Comparison of ENCODE assay signal across 8 cellular contexts in genomic region chr5:143229426-143229895, GRCh38.
DNase-seq lines count a peak whose midpoint lies in the region; ATAC-seq lines count a peak whose summit lies in the region.

No MANE protein-coding gene starts in this region.

- H3K4me1 Mint-ChIP-seq in T-helper 2 cell treated with Interferon-gamma antibody and Interleukin-4, amounts not matched to agents 5 μg/mL and 100 μg/mL, for 36 hours (ENCODE audit: low read depth), result peaks cover 48% of the 10 kb centered on the region
- H3K4me1 Mint-ChIP-seq in natural killer cell treated with Interleukin-12 subunit alpha and Interleukin-12 subunit beta and Interleukin-15 and Interleukin-18, amount 100 ng/mL, for 72 hours (ENCODE audit: low read depth in 2 of 2), result peaks cover 35 to 42% of the 10 kb centered on the region in 2 donors

- peak overlapping the region; percentile 79 for H3K4me3 Mint-ChIP-seq in T-helper 2 cell treated with Interferon-gamma antibody and Interleukin-4, amounts not matched to agents 5 μg/mL and 100 μg/mL, for 36 hours
- peak overlapping the region; percentile 64 for H3K4me3 Mint-ChIP-seq in natural killer cell treated with Interleukin-12 subunit alpha and Interleukin-12 subunit beta and Interleukin-15 and Interleukin-18, amount 100 ng/mL, for 72 hours

- peak; percentile 43 for ATAC-seq in GM19035 (IDR thresholded peaks at IDR 0.05; ENCODE audit: unreplicated experiment)
- ATAC-seq in HG02870 (IDR thresholded peaks at IDR 0.05; ENCODE audit: unreplicated experiment), result peak; percentile 32
- peak; percentile 56 to 80 for ATAC-seq in natural killer cell treated with Interleukin-12 subunit alpha and Interleukin-12 subunit beta and Interleukin-15 and Interleukin-18, amount 100 ng/mL, for 72 hours

- no peak for DNase-seq in T-helper 2 cell treated with Interferon-gamma antibody and Interleukin-4, amounts not matched to agents 5 μg/mL and 100 μg/mL, for 36 hours (ENCODE audit: low spot score)
- DNase-seq in natural killer cell treated with Interleukin-12 subunit alpha and Interleukin-12 subunit beta and Interleukin-15 and Interleukin-18, amount 100 ng/mL, for 72 hours (ENCODE audit: low spot score), result no peak
- no peak for DNase-seq in islet precursor cell
- DNase-seq in stimulated activated CD4-positive, alpha-beta T cell treated with anti-CD3 and anti-CD28 coated beads, Interleukin-12 subunit alpha, Interleukin-12 subunit beta, amount 100 ng/mL, for 4 hours, result no peak
- no peak for DNase-seq in NCI-H2196 (lab: John Stamatoyannopoulos, UW; ENCODE audit: unreplicated experiment)
- no peak for DNase-seq in kidney tubule cell (ENCODE audit: low spot score)

- no peaks in the 10 kb centered on the region for H3K9me3 Mint-ChIP-seq in T-helper 2 cell treated with Interferon-gamma antibody and Interleukin-4, amounts not matched to agents 5 μg/mL and 100 μg/mL, for 36 hours
- peaks cover 3% of the 10 kb centered on the region for H3K9me3 Mint-ChIP-seq in natural killer cell treated with Interleukin-12 subunit alpha and Interleukin-12 subunit beta and Interleukin-15 and Interleukin-18, amount 100 ng/mL, for 72 hours

- peak overlapping the region; percentile 96 for H3K27ac Mint-ChIP-seq in T-helper 2 cell treated with Interferon-gamma antibody and Interleukin-4, amounts not matched to agents 5 μg/mL and 100 μg/mL, for 36 hours
- H3K27ac Mint-ChIP-seq in natural killer cell treated with Interleukin-12 subunit alpha and Interleukin-12 subunit beta and Interleukin-15 and Interleukin-18, amount 100 ng/mL, for 72 hours, result peak overlapping the region; percentile 78 to 85

- H3K27me3 Mint-ChIP-seq in T-helper 2 cell treated with Interferon-gamma antibody and Interleukin-4, amounts not matched to agents 5 μg/mL and 100 μg/mL, for 36 hours (ENCODE audit: low read depth), result no peaks in the 10 kb centered on the region
- no peaks in the 10 kb centered on the region for H3K27me3 Mint-ChIP-seq in natural killer cell treated with Interleukin-12 subunit alpha and Interleukin-12 subunit beta and Interleukin-15 and Interleukin-18, amount 100 ng/mL, for 72 hours

- peaks cover 8% of the 10 kb centered on the region for H3K36me3 Mint-ChIP-seq in T-helper 2 cell treated with Interferon-gamma antibody and Interleukin-4, amounts not matched to agents 5 μg/mL and 100 μg/mL, for 36 hours (ENCODE audit: low read depth)
- peaks cover 4% of the 10 kb centered on the region for H3K36me3 Mint-ChIP-seq in natural killer cell treated with Interleukin-12 subunit alpha and Interleukin-12 subunit beta and Interleukin-15 and Interleukin-18, amount 100 ng/mL, for 72 hours
